8 cellular contexts compared by ENCODE assay signal in the genomic region with DNA sequence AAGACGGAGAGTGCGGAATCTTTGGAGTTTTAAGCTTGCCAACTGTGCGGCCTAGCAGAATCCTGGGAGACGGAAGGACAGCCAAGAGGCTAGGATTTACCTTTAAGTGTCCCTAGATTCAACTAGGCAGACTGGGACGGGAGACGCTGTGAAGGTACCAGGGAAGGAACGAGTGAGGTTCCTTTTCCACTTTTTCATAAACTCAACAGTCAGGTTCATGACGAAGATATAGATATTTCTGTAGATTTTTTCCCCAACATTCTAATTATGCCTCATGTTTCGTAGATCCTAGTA. TPM values are rescaled to one million over a fixed set of nuclear protein-coding genes. Genes with fewer than 3 reads are reported as not detected.
DNase-seq lines count a peak whose midpoint lies in the region; ATAC-seq and TF ChIP-seq lines count a peak whose summit lies in the region.

No MANE protein-coding gene starts in this region.

- H3K36me3 Mint-ChIP-seq in progenitor cell of endocrine pancreas (ENCODE audit: insufficient read depth), result peaks cover 17% of the 10 kb centered on the region

- TF ChIP-seq CTCF in RWPE1 (conservative IDR thresholded peaks at IDR 0.05; ENCODE audit: low read depth), result no peak
- TF ChIP-seq CTCF in fibroblast of mammary gland (conservative IDR thresholded peaks at IDR 0.05; ENCODE audit: control insufficient read depth, insufficient read depth, low read depth, low read length), result no peak
- TF ChIP-seq CTCF in progenitor cell of endocrine pancreas (IDR thresholded peaks at IDR 0.05; ENCODE audit: unreplicated experiment), result no peak

- ATAC-seq in GM18870 (IDR thresholded peaks at IDR 0.05; ENCODE audit: unreplicated experiment), result peak; percentile 7

- H3K27ac Mint-ChIP-seq in progenitor cell of endocrine pancreas, result peak overlapping the region; percentile 100

- H3K4me1 Mint-ChIP-seq in progenitor cell of endocrine pancreas (ENCODE audit: low read depth), result peaks cover 31% of the 10 kb centered on the region

- POLR2A ChIA-PET in RWPE1 (lab: Yijun Ruan, JAX; ENCODE audit: low non-redundant PET), result interaction anchor here (0.6 kb wide), 2 partner anchors 9 to 69 kb away, joined by 3 to 4 read pairs; no protein-coding TSS in a partner anchor

- H3K27ac ChIP-seq in RWPE1, result peak overlapping the region; percentile 96

- peak overlapping the region; percentile 95 for H3K4me3 Mint-ChIP-seq in progenitor cell of endocrine pancreas (ENCODE audit: low read depth)

- CTCF ChIA-PET in RWPE1 (lab: Yijun Ruan, JAX), result interaction anchor here (0.6 kb wide), 1 partner anchor 687 kb away, joined by 3 read pairs; no protein-coding TSS in a partner anchor

- DNase-seq in RWPE1 (ENCODE audit: low spot score) (no peak), fibroblast of mammary gland (ENCODE audit: low read depth) (no peak), progenitor cell of endocrine pancreas (ENCODE audit: low spot score, unreplicated experiment) (no peak), NCI-H2029 treated with DMSO at 0.1 percent for 48 hours (lab: John Stamatoyannopoulos, UW) (no peak), nucleus accumbens (lab: John Stamatoyannopoulos, UW) (no peak), AG08395 (ENCODE audit: low spot score) (no peak), NCI-H774 (lab: John Stamatoyannopoulos, UW) (no peak)

- H3K27me3 Mint-ChIP-seq in progenitor cell of endocrine pancreas, result no peaks in the 10 kb centered on the region

- peak overlapping the region; percentile 96 for H3K4me3 ChIP-seq in fibroblast of mammary gland (ENCODE audit: control insufficient read depth, low read depth, low read length)

- H3K9me3 Mint-ChIP-seq in progenitor cell of endocrine pancreas (ENCODE audit: low read depth), result no peaks in the 10 kb centered on the region

RNA-seq across cellular contexts. Expression of gene GABPB1, which starts 0.6 kb away (rescaled TPM):
- total RNA-seq in progenitor cell of endocrine pancreas, result 34.6 and 41.7 TPM in 2 replicates
